In genomic region chr19:42251572-42251990, GRCh38 we compare ENCODE assay signal across 8 cellular contexts. TPM values are rescaled to one million over a fixed set of nuclear protein-coding genes. Genes with fewer than 3 reads are reported as not detected.
A peak's percentile ranks its signal among the peaks of the same experiment; 100 is the strongest.
DNase-seq lines count a peak whose midpoint lies in the region; ATAC-seq and TF ChIP-seq lines count a peak whose summit lies in the region.

No MANE protein-coding gene starts in this region.

- H3K79me2 ChIP-seq in trophoblast cell (ENCODE audit: control insufficient read depth, insufficient read depth, low read length, poor library complexity): peaks cover 32% of the 10 kb centered on the region

- peaks cover 31% of the 10 kb centered on the region for H3K79me1 ChIP-seq in trophoblast cell (ENCODE audit: low read length)

- no peaks in the 10 kb centered on the region for H3K36me3 ChIP-seq in CD4-positive, CD25-positive, alpha-beta regulatory T cell (ENCODE audit: control insufficient read depth, insufficient read depth, low read length)
- H3K36me3 ChIP-seq in esophagus squamous epithelium: peaks cover 4 to 22% (median 6%) of the 10 kb centered on the region in 3 donors
- peaks cover 33 to 38% of the 10 kb centered on the region in 2 experiments for H3K36me3 ChIP-seq in trophoblast cell (ENCODE audit: control insufficient read depth in 1 of 2, insufficient read depth in 2 of 2, low read length in 2 of 2)

- no peak overlapping the region for H3K4me3 ChIP-seq in CD4-positive, CD25-positive, alpha-beta regulatory T cell (ENCODE audit: low read depth, low read length)
- peak overlapping the region in 3 of 4 donors; percentile 95 to 99 (median 97) for H3K4me3 ChIP-seq in esophagus squamous epithelium
- H3K4me3 ChIP-seq in trophoblast cell (ENCODE audit: low read depth, low read length): no peak overlapping the region

- H2BK120ac ChIP-seq in trophoblast cell (ENCODE audit: insufficient read depth, low read length, poor library complexity): no peak overlapping the region

- H3K18ac ChIP-seq in trophoblast cell (ENCODE audit: low read length): no peak overlapping the region

- no peaks in the 10 kb centered on the region for H3K27me3 ChIP-seq in CD4-positive, CD25-positive, alpha-beta regulatory T cell (ENCODE audit: control insufficient read depth, insufficient read depth, low read length)
- H3K27me3 ChIP-seq in esophagus squamous epithelium: no peaks in the 10 kb centered on the region
- no peaks in the 10 kb centered on the region for H3K27me3 ChIP-seq in trophoblast cell (ENCODE audit: insufficient read depth, low read length)

- H3K36me3 Mint-ChIP-seq in CD4-positive, CD25-positive, alpha-beta regulatory T cell: no peaks in the 10 kb centered on the region

- TF ChIP-seq CTCF in RWPE1 (conservative IDR thresholded peaks at IDR 0.05; ENCODE audit: low read depth) (no peak), esophagus squamous epithelium (IDR thresholded peaks at IDR 0.05) (no peak)

- no peak overlapping the region for H4K91ac ChIP-seq in trophoblast cell (ENCODE audit: low read depth, low read length)

- H3K4me1 ChIP-seq in CD4-positive, CD25-positive, alpha-beta regulatory T cell (ENCODE audit: control insufficient read depth, insufficient read depth, low read length, poor library complexity, severe bottlenecking): peaks cover 38% of the 10 kb centered on the region
- H3K4me1 ChIP-seq in esophagus squamous epithelium: peaks cover 27 to 85% (median 46%) of the 10 kb centered on the region in 3 donors
- H3K4me1 ChIP-seq in trophoblast cell (ENCODE audit: control insufficient read depth in 1 of 2, insufficient read depth in 2 of 2, low read length in 2 of 2): peaks cover 18 to 23% of the 10 kb centered on the region in 2 experiments

- intact Hi-C loops in esophagus squamous epithelium (cut with DNase I): no loop called here

- peak overlapping the region; percentile 33 for H3K4me2 ChIP-seq in trophoblast cell (ENCODE audit: low read length)

- no peak overlapping the region for H2BK12ac ChIP-seq in trophoblast cell (ENCODE audit: low read length)

- H2AFZ ChIP-seq in trophoblast cell (ENCODE audit: insufficient read depth, low read length, poor library complexity): no peak overlapping the region

- no peak overlapping the region for H3K9ac ChIP-seq in trophoblast cell (ENCODE audit: low read length)

- no peak for ATAC-seq in CD4-positive, CD25-positive, alpha-beta regulatory T cell (ENCODE audit: low read depth in 2 of 2)
- ATAC-seq in GM19463 (IDR thresholded peaks at IDR 0.05; ENCODE audit: unreplicated experiment) (no peak), HG03280 (IDR thresholded peaks at IDR 0.05; ENCODE audit: unreplicated experiment) (no peak)

- TF ChIP-seq POLR2A in esophagus squamous epithelium (IDR thresholded peaks at IDR 0.05): no peak

- no peaks in the 10 kb centered on the region for H3K9me3 ChIP-seq in CD4-positive, CD25-positive, alpha-beta regulatory T cell (ENCODE audit: control insufficient read depth in 2 of 2, low read length in 2 of 2)
- H3K9me3 ChIP-seq in esophagus squamous epithelium: no peaks in the 10 kb centered on the region
- H3K9me3 ChIP-seq in trophoblast cell (ENCODE audit: insufficient read depth, low read depth, low read length): no peaks in the 10 kb centered on the region

- H3K27me3 Mint-ChIP-seq in CD4-positive, CD25-positive, alpha-beta regulatory T cell: peaks cover 9% of the 10 kb centered on the region

- no peak for DNase-seq in CD4-positive, CD25-positive, alpha-beta regulatory T cell
- no peak for DNase-seq in RWPE1 (ENCODE audit: low spot score)
- DNase-seq in esophagus squamous epithelium (lab: John Stamatoyannopoulos, UW): no peak
- no peak for DNase-seq in trophoblast cell
- DNase-seq in NOMO-1 treated with dmso at 0.1 percent for 144 hours (lab: John Stamatoyannopoulos, UW; ENCODE audit: unreplicated experiment): no peak
- no peak for DNase-seq in amniotic stem cell (lab: John Stamatoyannopoulos, UW)

- H3K23ac ChIP-seq in trophoblast cell (ENCODE audit: low read length): no peak overlapping the region

- H3K4me1 Mint-ChIP-seq in CD4-positive, CD25-positive, alpha-beta regulatory T cell: peaks cover 0 to 46% (median 17%) of the 10 kb centered on the region in 4 donors

- peak overlapping the region; percentile 57 for H3K4ac ChIP-seq in trophoblast cell (ENCODE audit: low read depth, low read length)

- CTCF ChIA-PET in RWPE1 (lab: Yijun Ruan, JAX): interaction anchor here (1.7 kb wide), 1 partner anchor 27 kb away, joined by 9 read pairs; no protein-coding TSS in a partner anchor

- H2AK5ac ChIP-seq in trophoblast cell (ENCODE audit: low read length): no peak overlapping the region

- H3K9me3 Mint-ChIP-seq in CD4-positive, CD25-positive, alpha-beta regulatory T cell: no peaks in the 10 kb centered on the region

- H4K12ac ChIP-seq in trophoblast cell (ENCODE audit: low read depth, low read length): no peak overlapping the region

- POLR2A ChIA-PET in RWPE1 (lab: Yijun Ruan, JAX; ENCODE audit: low non-redundant PET): interaction anchor here (0.6 to 0.9 kb wide), 2 partner anchors 27 to 32 kb away, joined by 3 to 4 read pairs; no protein-coding TSS in a partner anchor

- H3K27ac Mint-ChIP-seq in CD4-positive, CD25-positive, alpha-beta regulatory T cell: peak overlapping the region; percentile 88 to 97 (median 89)

- H3K4me3 Mint-ChIP-seq in CD4-positive, CD25-positive, alpha-beta regulatory T cell: peak overlapping the region; percentile 86 to 97 (median 92)

- no peak overlapping the region for H3K14ac ChIP-seq in trophoblast cell (ENCODE audit: low read length)

- 50 to 52% methylated on average over 2 to 3 of the region's 3 CpGs for WGBS in esophagus squamous epithelium, 2 donors
- no CpG with 5 or more reads among the region's 3 CpGs for WGBS in trophoblast cell (ENCODE audit: extremely low coverage, insufficient coverage, insufficient read length)

- H4K8ac ChIP-seq in trophoblast cell (ENCODE audit: low read depth, low read length): no peak overlapping the region

- H3K27ac ChIP-seq in CD4-positive, CD25-positive, alpha-beta regulatory T cell (ENCODE audit: insufficient read depth, low read length, poor library complexity, severe bottlenecking): no peak overlapping the region
- peak overlapping the region; percentile 98 for H3K27ac ChIP-seq in RWPE1
- H3K27ac ChIP-seq in esophagus squamous epithelium: peak overlapping the region; percentile 97 to 100 (median 100)
- H3K27ac ChIP-seq in trophoblast cell (ENCODE audit: low read depth, low read length): no peak overlapping the region

- no peak overlapping the region for H2BK5ac ChIP-seq in trophoblast cell (ENCODE audit: low read depth, low read length, poor library complexity)

RNA-seq across cellular contexts. Expression of gene ERF, which starts 3.3 kb away (rescaled TPM):
- total RNA-seq in CD4-positive, CD25-positive, alpha-beta regulatory T cell: 96.4 TPM
- 1 to 10 TPM; 1.4 to 7.5 (median 2.6) TPM for polyA plus RNA-seq in CD4-positive, CD25-positive, alpha-beta regulatory T cell
- 10 to 100 TPM; 13.3 to 32.5 (median 21.0) TPM for total RNA-seq in esophagus squamous epithelium
- polyA plus RNA-seq in trophoblast cell (2013): 49.3 and 50.2 TPM in 2 replicates

RNA-seq across cellular contexts. Expression of gene GSK3A, which starts 9.2 kb away (rescaled TPM):
- total RNA-seq in CD4-positive, CD25-positive, alpha-beta regulatory T cell: 31.3 TPM
- polyA plus RNA-seq in CD4-positive, CD25-positive, alpha-beta regulatory T cell: 10 to 100 TPM; 12.0 to 16.0 (median 12.9) TPM
- total RNA-seq in esophagus squamous epithelium: 10 to 100 TPM; 15.9 to 29.6 (median 26.5) TPM
- polyA plus RNA-seq in trophoblast cell (2013): 77.6 and 78.9 TPM in 2 replicates

RNA-seq across cellular contexts. Expression of gene CIC, which starts 17.5 kb away (rescaled TPM):
- 124 TPM for total RNA-seq in CD4-positive, CD25-positive, alpha-beta regulatory T cell
- polyA plus RNA-seq in CD4-positive, CD25-positive, alpha-beta regulatory T cell: under 1 TPM; 0.41 to 0.91 (median 0.68) TPM
- 10 to 100 TPM; 25.1 to 54.9 (median 27.9) TPM for total RNA-seq in esophagus squamous epithelium
- polyA plus RNA-seq in trophoblast cell (2013): 36.7 and 39.1 TPM in 2 replicates

RNA-seq across cellular contexts. Expression of gene ZNF526, which starts 31.5 kb away (rescaled TPM):
- total RNA-seq in CD4-positive, CD25-positive, alpha-beta regulatory T cell: 8.8 TPM
- 1 to 10 TPM; 4.0 to 7.7 (median 5.3) TPM for polyA plus RNA-seq in CD4-positive, CD25-positive, alpha-beta regulatory T cell
- total RNA-seq in esophagus squamous epithelium: 1 to 10 TPM; 3.8 to 6.3 (median 4.0) TPM
- polyA plus RNA-seq in trophoblast cell (2013): 6.7 and 6.9 TPM in 2 replicates

RNA-seq across cellular contexts. Expression of gene DEDD2, which starts 34.1 kb away (rescaled TPM):
- 99.8 TPM for total RNA-seq in CD4-positive, CD25-positive, alpha-beta regulatory T cell
- 100 to 1,000 TPM; 155 to 179 (median 161) TPM for polyA plus RNA-seq in CD4-positive, CD25-positive, alpha-beta regulatory T cell
- 10 to 100 TPM; 23.2 to 30.2 (median 27.8) TPM for total RNA-seq in esophagus squamous epithelium
- 44.2 and 47.8 TPM in 2 replicates for polyA plus RNA-seq in trophoblast cell (2013)

Comparison
In these comparisons a context has a peak if more than half of its experiments do, and no peak if none do; other contexts are left out.
1. H3K27ac ChIP-seq: peak in RWPE1 (single experiment) and esophagus squamous epithelium (4 of 4); none in CD4-positive, CD25-positive, alpha-beta regulatory T cell (single experiment) and trophoblast cell (single experiment).
2. H3K4me3 ChIP-seq: peak in esophagus squamous epithelium (3 of 4); none in CD4-positive, CD25-positive, alpha-beta regulatory T cell (single experiment) and trophoblast cell (single experiment).